ENCODE assay signal across 9 cellular contexts in genomic region chr22:35842954-35843353, GRCh38.
DNase-seq lines count a peak whose midpoint lies in the region; ATAC-seq and TF ChIP-seq lines count a peak whose summit lies in the region.
"Had no signal": no experiment of that assay in that cellular context is flagged by ENCODE, and none has a peak within 500 bp of the region (broad histone marks: within the 10 kb centered on the region; RNA-seq: fewer than 3 reads in every experiment).

No MANE protein-coding gene starts in this region.

- no peaks in the 10 kb centered on the region for H3K36me3 Mint-ChIP-seq in naive thymus-derived CD8-positive, alpha-beta T cell
- H3K36me3 Mint-ChIP-seq: IgD-negative memory B cell had no signal

- POLR2A ChIA-PET in naive thymus-derived CD8-positive, alpha-beta T cell (lab: Charles Lee) = no interaction called here

- H3K4me3 Mint-ChIP-seq in naive thymus-derived CD8-positive, alpha-beta T cell = no peak overlapping the region
- H3K4me3 Mint-ChIP-seq: IgD-negative memory B cell had no signal

- in situ Hi-C loops in GM13976 (cut with MboI; ENCODE audit: low sequenced_read_pairs, unreplicated experiment) = no loop called here

- no peak overlapping the region for H3K4me3 ChIP-seq in adipocyte (ENCODE audit: low read length)

- no peaks in the 10 kb centered on the region for H3K9me3 ChIP-seq in adipocyte (ENCODE audit: control insufficient read depth, low read length)

- no peaks in the 10 kb centered on the region for H3K9me3 Mint-ChIP-seq in naive thymus-derived CD8-positive, alpha-beta T cell
- H3K9me3 Mint-ChIP-seq: IgD-negative memory B cell had no signal

- peaks cover 14% of the 10 kb centered on the region for H3K4me1 ChIP-seq in adipocyte (ENCODE audit: control insufficient read depth, insufficient read depth, low read length)

- no peak for TF ChIP-seq CTCF in GM13976 (IDR thresholded peaks at IDR 0.05; ENCODE audit: borderline replicate concordance, control extremely low read depth, extremely low read depth, insufficient read depth, missing control alignments)

- peaks cover 9 to 17% (median 14%) of the 10 kb centered on the region in 4 donors for H3K4me1 Mint-ChIP-seq in naive thymus-derived CD8-positive, alpha-beta T cell

- H3K9ac ChIP-seq in adipocyte (ENCODE audit: low read length) = no peak overlapping the region

- no peak overlapping the region for H3K27ac Mint-ChIP-seq in naive thymus-derived CD8-positive, alpha-beta T cell
- H3K27ac Mint-ChIP-seq: IgD-negative memory B cell had no signal

- DNase-seq in DMS 273 (lab: John Stamatoyannopoulos, UW; ENCODE audit: unreplicated experiment) (peak; percentile 76), Kasumi-1 (lab: John Stamatoyannopoulos, UW) (peak; percentile 51 to 58), adipocyte (ENCODE audit: low read depth) (peak; percentile 51), islet precursor cell (peak; percentile 66), NCI-H774 (lab: John Stamatoyannopoulos, UW) (no peak), GM13976 (ENCODE audit: low spot score) (no peak)
- no peak for DNase-seq in naive thymus-derived CD8-positive, alpha-beta T cell

- no peaks in the 10 kb centered on the region for H3K27me3 ChIP-seq in adipocyte (replicated peaks; ENCODE audit: control insufficient read depth, insufficient read depth, low read length)

- no peak for ATAC-seq in naive thymus-derived CD8-positive, alpha-beta T cell
- no peak for ATAC-seq in HG02642 (IDR thresholded peaks at IDR 0.05; ENCODE audit: poor library complexity, unreplicated experiment)

- H3K27me3 Mint-ChIP-seq in naive thymus-derived CD8-positive, alpha-beta T cell = peaks cover 15 to 26% (median 19%) of the 10 kb centered on the region in 5 donors

- no peaks in the 10 kb centered on the region for H3K36me3 ChIP-seq in adipocyte (ENCODE audit: control insufficient read depth, insufficient read depth, low read length, severe bottlenecking)

Comparison
In these comparisons a context has a peak if more than half of its experiments do, and no peak if none do; other contexts are left out.
1. DNase-seq: peak in DMS 273 (single experiment), Kasumi-1 (2 of 2), adipocyte (single experiment) and islet precursor cell (single experiment); none in naive thymus-derived CD8-positive, alpha-beta T cell (0 of 10), NCI-H774 (single experiment) and GM13976 (single experiment).